16 cellular contexts compared by ENCODE assay signal in genomic region chr2:147026664-147027278, GRCh38.
DNase-seq lines count a peak whose midpoint lies in the region; ATAC-seq and TF ChIP-seq lines count a peak whose summit lies in the region.
"Had no signal": no experiment of that assay in that cellular context is flagged by ENCODE, and none has a peak within 500 bp of the region (broad histone marks: within the 10 kb centered on the region; RNA-seq: fewer than 3 reads in every experiment).

No MANE protein-coding gene starts in this region.

- peak overlapping the region; percentile 45 for H3K27ac ChIP-seq in hepatocyte
- H3K27ac ChIP-seq in upper lobe of right lung: peak overlapping the region; percentile 31
- H3K27ac ChIP-seq: 22Rv1, right lobe of liver had no signal

- POLR2A ChIA-PET in naive thymus-derived CD8-positive, alpha-beta T cell (lab: Charles Lee): interaction anchor here (0.7 kb wide), 1 partner anchor 652 kb away, joined by 3 read pairs; no protein-coding TSS in a partner anchor

- 71% methylated on average over 2 of the region's 2 CpGs for WGBS in hepatocyte (ENCODE audit: low lambda C conversion rate, missing lambda C conversion rate)

- no peak for ATAC-seq in upper lobe of right lung
- ATAC-seq in naive thymus-derived CD8-positive, alpha-beta T cell: no peak
- ATAC-seq: GM23338, left colon, right lobe of liver had no signal

- H3K27me3 Mint-ChIP-seq in naive thymus-derived CD8-positive, alpha-beta T cell: peaks cover 2 to 16% (median 9%) of the 10 kb centered on the region in 5 donors

- H3K4me2 ChIP-seq in hepatocyte: no peak overlapping the region
- H3K4me2 ChIP-seq: GM23338 had no signal

- no peak overlapping the region for H3K4me3 Mint-ChIP-seq in naive thymus-derived CD8-positive, alpha-beta T cell
- H3K4me3 Mint-ChIP-seq: GM23338, neural crest cell had no signal

- no peaks in the 10 kb centered on the region for H3K4me1 Mint-ChIP-seq in naive thymus-derived CD8-positive, alpha-beta T cell
- H3K4me1 Mint-ChIP-seq: neural crest cell had no signal

- H3K9me3 Mint-ChIP-seq in naive thymus-derived CD8-positive, alpha-beta T cell: peaks cover 0 to 17% (median 14%) of the 10 kb centered on the region in 9 donors

- no peaks in the 10 kb centered on the region for H3K36me3 ChIP-seq in hepatocyte (replicated peaks; ENCODE audit: insufficient read depth, low read depth)
- H3K36me3 ChIP-seq in upper lobe of right lung: no peaks in the 10 kb centered on the region
- H3K36me3 ChIP-seq: right lobe of liver had no signal

- no peaks in the 10 kb centered on the region for H3K79me2 ChIP-seq in hepatocyte

- TF ChIP-seq CTCF in hepatocyte (IDR thresholded peaks at IDR 0.05; ENCODE audit: poor library complexity) (no peak), upper lobe of right lung (IDR thresholded peaks at IDR 0.05) (no peak)

- H3K4me1 ChIP-seq in hepatocyte (ENCODE audit: insufficient read depth): peaks cover 30% of the 10 kb centered on the region
- H3K4me1 ChIP-seq in upper lobe of right lung: peaks cover 10% of the 10 kb centered on the region
- H3K4me1 ChIP-seq: right lobe of liver had no signal

- H3K27ac Mint-ChIP-seq in naive thymus-derived CD8-positive, alpha-beta T cell: no peak overlapping the region
- H3K27ac Mint-ChIP-seq: GM23338 had no signal

- H3K9me3 ChIP-seq in hepatocyte (ENCODE audit: low read depth) (peaks cover 5% of the 10 kb centered on the region), upper lobe of right lung (no peaks in the 10 kb centered on the region)
- H3K9me3 ChIP-seq: right lobe of liver had no signal

- H4K20me1 ChIP-seq in hepatocyte (ENCODE audit: insufficient read depth, poor library complexity, severe bottlenecking): no peaks in the 10 kb centered on the region

- H3K27me3 ChIP-seq in hepatocyte (no peaks in the 10 kb centered on the region), upper lobe of right lung (no peaks in the 10 kb centered on the region)
- H3K27me3 ChIP-seq: right lobe of liver had no signal

- intact Hi-C loops in upper lobe of right lung (cut with DNase I): no loop called here

- H3K4me3 ChIP-seq in hepatocyte (no peak overlapping the region), upper lobe of right lung (no peak overlapping the region)
- H3K4me3 ChIP-seq: GM23338, right lobe of liver had no signal

- H3K36me3 Mint-ChIP-seq in naive thymus-derived CD8-positive, alpha-beta T cell: peaks cover 0 to 6% (median 2%) of the 10 kb centered on the region in 3 donors

- no peak overlapping the region for H2AFZ ChIP-seq in hepatocyte
- H2AFZ ChIP-seq: GM23338 had no signal

- H3K9me2 ChIP-seq in hepatocyte (replicated peaks; ENCODE audit: insufficient read depth): no peaks in the 10 kb centered on the region

- DNase-seq in DMS79 treated with DMSO at 0.1 percent for 48 hours (lab: John Stamatoyannopoulos, UW): peak; percentile 50
- DNase-seq in DMS79 (lab: John Stamatoyannopoulos, UW): no peak
- peak; percentile 26 for DNase-seq in astrocyte of the hippocampus (ENCODE audit: low read depth, low spot score)
- no peak for DNase-seq in hepatocyte (ENCODE audit: low spot score)
- DNase-seq in upper lobe of right lung: no peak
- no peak for DNase-seq in GDM1 (lab: John Stamatoyannopoulos, UW)
- no peak for DNase-seq in naive thymus-derived CD8-positive, alpha-beta T cell
- no peak for DNase-seq in activated T-cell treated with anti-CD3 and anti-CD28 coated beads, Interleukin-2, amount 50 U/mL, for 48 hours
- DNase-seq: activated T-cell treated with anti-CD3 and anti-CD28 coated beads, Interleukin-2, amount 50 U/mL, for 1 hour; left colon; NCI-H1694; right lobe of liver; stimulated activated naive CD4-positive, alpha-beta T cell had no signal

Comparison
In these comparisons a context has a peak if more than half of its experiments do, and no peak if none do; other contexts are left out.
1. DNase-seq: peak in DMS79 treated with DMSO at 0.1 percent for 48 hours (single experiment) and astrocyte of the hippocampus (single experiment); none in DMS79 (single experiment), hepatocyte (single experiment), upper lobe of right lung (single experiment), GDM1 (single experiment), naive thymus-derived CD8-positive, alpha-beta T cell (0 of 10) and activated T-cell treated with anti-CD3 and anti-CD28 coated beads, Interleukin-2, amount 50 U/mL, for 48 hours (0 of 2).